25 cellular contexts compared by ENCODE assay signal in the genomic region with DNA sequence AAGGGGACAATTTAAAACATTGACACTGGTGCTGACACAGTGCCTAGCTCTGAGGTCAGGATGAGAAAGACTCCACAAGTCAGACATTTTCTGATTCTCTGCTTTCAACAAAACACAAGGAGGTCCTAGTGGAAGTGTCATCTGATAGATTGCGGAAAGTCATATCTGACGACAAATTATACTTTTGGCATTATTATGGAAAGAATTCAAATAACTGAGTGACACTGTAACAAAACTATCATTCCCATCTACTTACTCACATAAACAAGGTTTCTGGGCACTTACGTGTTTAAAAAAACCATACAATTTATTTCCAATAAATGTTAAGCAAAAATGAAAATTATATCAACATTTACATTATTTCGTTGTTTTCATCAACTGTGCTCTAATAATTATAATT.
DNase-seq lines count a peak whose midpoint lies in the region; ATAC-seq and TF ChIP-seq lines count a peak whose summit lies in the region.
"Had no signal": no experiment of that assay in that cellular context is flagged by ENCODE, and none has a peak within 500 bp of the region (broad histone marks: within the 10 kb centered on the region; RNA-seq: fewer than 3 reads in every experiment).

No MANE protein-coding gene starts in this region.

- H3K9me2 ChIP-seq in OCI-LY1 (ENCODE audit: low read depth, low read length) = no peaks in the 10 kb centered on the region

- H3K4me3 ChIP-seq in OCI-LY1 (ENCODE audit: low read depth, low read length, poor library complexity, severe bottlenecking) (no peak overlapping the region), mesodermal cell (ENCODE audit: extremely low read depth, insufficient read depth, low read length, poor library complexity, severe bottlenecking) (no peak overlapping the region)
- H3K4me3 ChIP-seq: left lung, upper lobe of right lung had no signal

- no peak overlapping the region for H2AFZ ChIP-seq in OCI-LY1 (ENCODE audit: low read length)

- H3K9me3 ChIP-seq in OCI-LY1 (ENCODE audit: low read length) (no peaks in the 10 kb centered on the region), mesodermal cell (ENCODE audit: control insufficient read depth, low read length) (no peaks in the 10 kb centered on the region)
- H3K9me3 ChIP-seq: left lung, upper lobe of right lung had no signal

- H4K20me1 ChIP-seq in OCI-LY1 (ENCODE audit: insufficient read depth, low read length) = no peaks in the 10 kb centered on the region

- H3K27ac ChIP-seq in OCI-LY1 (ENCODE audit: low read depth, low read length, poor library complexity, severe bottlenecking) = peak overlapping the region; percentile 37
- H3K27ac ChIP-seq in cingulate gyrus (ENCODE audit: low read depth, low read length) = peak overlapping the region; percentile 5
- H3K27ac ChIP-seq in mesodermal cell (ENCODE audit: low read depth, low read length, severe bottlenecking) = peak overlapping the region; percentile 17
- peak overlapping the region; percentile 38 for H3K27ac ChIP-seq in substantia nigra (ENCODE audit: low read depth, low read length, poor library complexity, severe bottlenecking)
- H3K27ac ChIP-seq: C4-2B, left lung, upper lobe of right lung had no signal

- no peaks in the 10 kb centered on the region for H3K27me3 ChIP-seq in OCI-LY1 (ENCODE audit: insufficient read depth, low read length)
- H3K27me3 ChIP-seq: left lung, upper lobe of right lung had no signal

- ATAC-seq in GM21528 (IDR thresholded peaks at IDR 0.05; ENCODE audit: low FRiP score, unreplicated experiment) (no peak), GM18867 (IDR thresholded peaks at IDR 0.05; ENCODE audit: unreplicated experiment) (no peak)
- ATAC-seq: activated T-cell treated with anti-CD3 and anti-CD28 coated beads, Interleukin-2, amount 50 U/mL, for 72 hours; left lung; naive thymus-derived CD8-positive, alpha-beta T cell; Panc1; SK-N-SH treated with all-trans-retinoic acid at 6 μM for 48 hours; stimulated activated naive B cell treated with anti-CD40 and anti-IgM and Interleukin-4, amounts not matched to agents 10 μg/mL and 1 μg/mL and 100 μg/mL, for 72 hours; upper lobe of right lung had no signal

- no peak for DNase-seq in substantia nigra (lab: John Stamatoyannopoulos, UW)
- no peak for DNase-seq in hepatic stellate cell (ENCODE audit: low spot score)
- DNase-seq in MV-4-11 (lab: John Stamatoyannopoulos, UW) = no peak
- DNase-seq: activated CD4-positive, alpha-beta T cell treated with anti-CD3 and anti-CD28 coated beads, Interleukin-2, amount 50 U/mL, for 4 hours; activated T-cell treated with anti-CD3 and anti-CD28 coated beads, Interleukin-2, amount 50 U/mL, for 72 hours; COR-L47; DMS53; left lung; midbrain; naive thymus-derived CD8-positive, alpha-beta T cell; NCI-H1105 treated with DMSO at 0.1 percent for 48 hours; NCI-H187 treated with DMSO at 0.1 percent for 48 hours; NCI-H524 treated with DMSO at 0.1 percent for 48 hours; NK-92 treated with Interleukin-12 subunit alpha and Interleukin-12 subunit beta, amount 100 ng/mL, for 24 hours; Right ventricle myocardium superior; stimulated activated naive B cell treated with anti-CD40 and anti-IgM and Interleukin-4, amounts not matched to agents 10 μg/mL and 1 μg/mL and 100 μg/mL, for 72 hours; upper lobe of right lung had no signal

- no peaks in the 10 kb centered on the region for H3K36me3 ChIP-seq in OCI-LY1 (ENCODE audit: insufficient read depth, low read length)
- peaks cover 62% of the 10 kb centered on the region for H3K36me3 ChIP-seq in mesodermal cell (ENCODE audit: control insufficient read depth, insufficient read depth, low read length)
- H3K36me3 ChIP-seq: left lung, upper lobe of right lung had no signal

- H3K4me2 ChIP-seq in OCI-LY1 (ENCODE audit: low read length) = no peak overlapping the region

- WGBS in mesodermal cell (ENCODE audit: insufficient coverage in 2 of 2), 2 experiments = no CpG with 5 or more reads among the region's 4 CpGs

- peaks cover 39% of the 10 kb centered on the region for H3K4me1 ChIP-seq in OCI-LY1 (ENCODE audit: insufficient read depth, low read length, severe bottlenecking)
- peaks cover 7% of the 10 kb centered on the region for H3K4me1 ChIP-seq in mesodermal cell (ENCODE audit: control insufficient read depth, insufficient read depth, low read length, poor library complexity, severe bottlenecking)

- H3K9ac ChIP-seq in OCI-LY1 (ENCODE audit: low read length) = no peak overlapping the region

- TF ChIP-seq CTCF in OCI-LY1 (IDR thresholded peaks at IDR 0.05; ENCODE audit: low read length) = no peak

- no peaks in the 10 kb centered on the region for H3K79me2 ChIP-seq in OCI-LY1 (ENCODE audit: insufficient read depth, low read length)

- H3F3A ChIP-seq in OCI-LY1 (ENCODE audit: insufficient read depth, low read length) = peaks cover 3% of the 10 kb centered on the region; the same call in 1 of the 2 replicates
